Comparison of ENCODE assay signal across 8 cellular contexts in the genomic region with DNA sequence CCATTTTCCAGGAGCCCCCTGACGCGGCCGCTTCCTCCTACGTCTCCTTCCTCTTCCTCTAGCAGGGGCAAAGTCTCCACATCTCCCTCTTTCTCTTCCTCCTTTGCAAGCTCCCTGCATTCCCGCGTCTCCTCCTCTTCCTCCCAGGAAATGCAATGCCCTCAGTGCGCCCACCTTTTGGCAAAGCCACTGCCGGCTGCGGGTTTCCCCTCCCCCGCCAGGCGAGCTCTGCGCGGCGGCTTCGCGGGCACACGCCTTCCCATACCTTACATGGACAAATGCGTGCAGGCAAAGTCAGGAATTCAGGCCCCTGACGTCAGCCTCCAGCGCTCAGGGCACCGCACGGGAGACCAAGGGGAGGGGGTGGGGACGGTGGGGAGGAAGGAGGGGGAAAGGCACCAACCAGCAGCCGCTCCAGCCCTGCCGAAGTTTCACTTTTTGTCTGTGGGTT. TPM values are rescaled to one million over a fixed set of nuclear protein-coding genes. Genes with fewer than 3 reads are reported as not detected.
DNase-seq lines count a peak whose midpoint lies in the region; ATAC-seq and TF ChIP-seq lines count a peak whose summit lies in the region.

No MANE protein-coding gene starts in this region.

- H3K4me3 Mint-ChIP-seq in nephron progenitor cell, result peak overlapping the region; percentile 99

- ATAC-seq in GM18520 (IDR thresholded peaks at IDR 0.05; ENCODE audit: unreplicated experiment), result peak; percentile 12
- ATAC-seq in HG03571 (IDR thresholded peaks at IDR 0.05; ENCODE audit: unreplicated experiment), result peak; percentile 27

- H3K4me3 ChIP-seq in ACC112 (ENCODE audit: low read depth, low read length), result peak overlapping the region; percentile 94
- H3K4me3 ChIP-seq in OCI-LY1 (ENCODE audit: low read depth, low read length, poor library complexity, severe bottlenecking), result peak overlapping the region; percentile 74
- H3K4me3 ChIP-seq in urinary bladder (ENCODE audit: low read depth, low read length), result peak overlapping the region; percentile 92

- H3K36me3 Mint-ChIP-seq in nephron progenitor cell (ENCODE audit: low read depth), result no peaks in the 10 kb centered on the region

- H3K9ac ChIP-seq in OCI-LY1 (ENCODE audit: low read length), result peak overlapping the region; percentile 72

- DNase-seq in activated naive CD4-positive, alpha-beta T cell treated with anti-CD3 and anti-CD28 coated beads, Interleukin-2, amount 50 U/mL, for 16 hours, result peak; percentile 28
- DNase-seq in foreskin melanocyte, result peak; percentile 84
- DNase-seq in nephron progenitor cell, result peak; percentile 80

- H3K27ac ChIP-seq in ACC112 (ENCODE audit: low read depth, low read length), result peak overlapping the region; percentile 95
- H3K27ac ChIP-seq in OCI-LY1 (ENCODE audit: low read depth, low read length, poor library complexity, severe bottlenecking), result no peak overlapping the region
- peak overlapping the region; percentile 93 for H3K27ac ChIP-seq in urinary bladder (ENCODE audit: low read depth)

- TF ChIP-seq CTCF in OCI-LY1 (IDR thresholded peaks at IDR 0.05; ENCODE audit: low read length), result no peak
- no peak for TF ChIP-seq CTCF in nephron progenitor cell (IDR thresholded peaks at IDR 0.05)

- H3K79me2 ChIP-seq in ACC112 (ENCODE audit: control insufficient read depth, insufficient read depth, low read length, unreplicated experiment), result peaks cover 52% of the 10 kb centered on the region
- no peaks in the 10 kb centered on the region for H3K79me2 ChIP-seq in OCI-LY1 (ENCODE audit: insufficient read depth, low read length)

- H3K36me3 ChIP-seq in ACC112 (ENCODE audit: insufficient read depth, low read length), result no peaks in the 10 kb centered on the region
- H3K36me3 ChIP-seq in OCI-LY1 (ENCODE audit: insufficient read depth, low read length), result no peaks in the 10 kb centered on the region
- H3K36me3 ChIP-seq in urinary bladder (ENCODE audit: insufficient read depth), result no peaks in the 10 kb centered on the region

- no peaks in the 10 kb centered on the region for H3F3A ChIP-seq in OCI-LY1 (ENCODE audit: insufficient read depth, low read length)

- no peaks in the 10 kb centered on the region for H3K27me3 Mint-ChIP-seq in nephron progenitor cell (ENCODE audit: low read depth, poor library complexity)

- no peaks in the 10 kb centered on the region for H4K20me1 ChIP-seq in OCI-LY1 (ENCODE audit: insufficient read depth, low read length)

- WGBS in urinary bladder, result under 1% methylated on average over 25 of the region's 25 CpGs

- H3K4me1 ChIP-seq in ACC112 (ENCODE audit: control insufficient read depth, insufficient read depth, low read length, unreplicated experiment), result peaks cover 22% of the 10 kb centered on the region
- H3K4me1 ChIP-seq in OCI-LY1 (ENCODE audit: insufficient read depth, low read length, severe bottlenecking), result peaks cover 42% of the 10 kb centered on the region
- peaks cover 4% of the 10 kb centered on the region for H3K4me1 ChIP-seq in urinary bladder (ENCODE audit: insufficient read depth)

- H3K27ac Mint-ChIP-seq in nephron progenitor cell, result peak overlapping the region; percentile 95

- H2AFZ ChIP-seq in ACC112 (ENCODE audit: low read length, unreplicated experiment) (peak overlapping the region; percentile 67), OCI-LY1 (ENCODE audit: low read length) (no peak overlapping the region)

- no peaks in the 10 kb centered on the region for H3K9me3 Mint-ChIP-seq in nephron progenitor cell

- H3K4me2 ChIP-seq in OCI-LY1 (ENCODE audit: low read length), result peak overlapping the region; percentile 77

- no peaks in the 10 kb centered on the region for H3K27me3 ChIP-seq in ACC112 (ENCODE audit: insufficient read depth, low read length)
- H3K27me3 ChIP-seq in OCI-LY1 (ENCODE audit: insufficient read depth, low read length), result no peaks in the 10 kb centered on the region

- peaks cover 56% of the 10 kb centered on the region for H3K4me1 Mint-ChIP-seq in nephron progenitor cell

- no peaks in the 10 kb centered on the region for H3K9me3 ChIP-seq in OCI-LY1 (ENCODE audit: low read length)

- no peaks in the 10 kb centered on the region for H3K9me2 ChIP-seq in OCI-LY1 (ENCODE audit: low read depth, low read length)

RNA-seq across cellular contexts. Expression of gene LPP, which starts 0.4 kb away (rescaled TPM):
- 705 TPM for total RNA-seq in urinary bladder
- polyA plus RNA-seq in urinary bladder, result 133 TPM

Comparison
In these comparisons a context has a peak if more than half of its experiments do, and no peak if none do; other contexts are left out.
1. DNase-seq: peak in every context shown above with its lines; median percentile 84 in foreskin melanocyte; 80 in nephron progenitor cell; 28 in activated naive CD4-positive, alpha-beta T cell treated with anti-CD3 and anti-CD28 coated beads, Interleukin-2, amount 50 U/mL, for 16 hours.